In the genomic region with DNA sequence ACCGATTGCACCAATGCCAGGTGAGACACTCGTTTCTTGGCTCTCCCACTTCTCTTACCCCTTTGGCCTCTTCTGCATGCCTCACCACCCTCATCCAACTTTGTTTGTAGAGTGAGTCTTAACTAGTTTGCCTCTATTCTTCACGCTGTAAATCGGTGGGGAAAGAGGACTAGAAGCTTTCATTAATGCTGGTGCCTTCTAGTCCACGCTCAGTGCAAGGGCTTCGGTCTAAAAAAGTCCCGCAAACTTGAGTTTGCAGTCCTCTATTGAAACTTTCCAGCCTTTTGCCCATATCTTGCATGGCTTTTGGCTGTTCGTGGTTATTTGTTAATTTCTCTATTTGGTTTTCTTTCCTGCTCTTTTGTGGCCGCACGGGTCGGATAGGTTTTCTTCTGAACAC, we compare ENCODE assay signal across 1 cellular context.
TF ChIP-seq lines count a peak whose summit lies in the region.

No MANE protein-coding gene starts in this region.

TF ChIP-seq in IMR-90, 13 proteins besides CTCF, POLR2A, EP300 and RAD21 (continued from another document):
- TF ChIP-seq, protein P1, sequence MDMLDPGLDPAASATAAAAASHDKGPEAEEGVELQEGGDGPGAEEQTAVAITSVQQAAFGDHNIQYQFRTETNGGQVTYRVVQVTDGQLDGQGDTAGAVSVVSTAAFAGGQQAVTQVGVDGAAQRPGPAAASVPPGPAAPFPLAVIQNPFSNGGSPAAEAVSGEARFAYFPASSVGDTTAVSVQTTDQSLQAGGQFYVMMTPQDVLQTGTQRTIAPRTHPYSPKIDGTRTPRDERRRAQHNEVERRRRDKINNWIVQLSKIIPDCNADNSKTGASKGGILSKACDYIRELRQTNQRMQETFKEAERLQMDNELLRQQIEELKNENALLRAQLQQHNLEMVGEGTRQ (IDR thresholded peaks at IDR 0.05; ENCODE audit: low read depth, low read length): no peak
- TF ChIP-seq MAZ (IDR thresholded peaks at IDR 0.05; ENCODE audit: borderline replicate concordance, low read depth, low read length): no peak
- TF ChIP-seq CEBPB (IDR thresholded peaks at IDR 0.05; ENCODE audit: low read depth, low read length): no peak
- no peak for TF ChIP-seq BHLHE40 (IDR thresholded peaks at IDR 0.05; ENCODE audit: low read depth, low read length)
- no peak for TF ChIP-seq RFX5 (IDR thresholded peaks at IDR 0.05; ENCODE audit: low read depth, low read length)
- TF ChIP-seq CHD1 (IDR thresholded peaks at IDR 0.05; ENCODE audit: low read depth, low read length): no peak
- TF ChIP-seq MAFK (IDR thresholded peaks at IDR 0.05; ENCODE audit: low read depth, low read length): no peak
- no peak for TF ChIP-seq MXI1 (IDR thresholded peaks at IDR 0.05; ENCODE audit: borderline replicate concordance, low read depth, low read length)
- no peak for TF ChIP-seq SMC3 (IDR thresholded peaks at IDR 0.05; ENCODE audit: low read depth, low read length)
- TF ChIP-seq ELK1 (IDR thresholded peaks at IDR 0.05; ENCODE audit: borderline replicate concordance, low read depth, low read length): no peak
- TF ChIP-seq RCOR1 (IDR thresholded peaks at IDR 0.05; ENCODE audit: insufficient replicate concordance, low read length): no peak
- no peak for TF ChIP-seq NFE2L2 (IDR thresholded peaks at IDR 0.05; ENCODE audit: low read depth, low read length)
